In the genomic region with DNA sequence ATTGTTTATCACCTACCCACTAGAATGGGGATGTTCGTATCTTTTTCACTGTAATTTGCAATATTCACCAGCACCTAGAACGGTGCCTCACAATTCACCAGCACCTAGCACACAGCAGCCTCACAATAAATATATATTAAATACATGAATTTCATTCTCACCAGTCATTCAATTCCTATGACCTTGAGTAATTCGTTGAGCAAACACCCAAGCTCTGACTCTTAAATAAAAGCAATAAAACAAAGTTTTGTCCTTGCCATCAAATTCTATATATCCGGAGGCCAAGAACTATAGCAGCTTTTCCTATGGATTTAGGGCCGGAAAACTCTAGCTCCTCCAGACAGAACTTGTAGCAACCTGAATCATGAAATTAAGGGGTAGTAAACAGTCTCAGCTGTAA, we compare ENCODE assay signal across 8 cellular contexts. TPM values are rescaled to one million over a fixed set of nuclear protein-coding genes. Genes with fewer than 3 reads are reported as not detected.
DNase-seq lines count a peak whose midpoint lies in the region; ATAC-seq, FAIRE-seq and TF ChIP-seq lines count a peak whose summit lies in the region.

No MANE protein-coding gene starts in this region.

- no peak overlapping the region for H3K23ac ChIP-seq in trophoblast cell (ENCODE audit: low read length)

- no peaks in the 10 kb centered on the region for H3K27me3 ChIP-seq in esophagus squamous epithelium
- no peaks in the 10 kb centered on the region for H3K27me3 ChIP-seq in trophoblast cell (ENCODE audit: insufficient read depth, low read length)

- H3K4me2 ChIP-seq in trophoblast cell (ENCODE audit: low read length): peak overlapping the region; percentile 67

- H2AFZ ChIP-seq in trophoblast cell (ENCODE audit: insufficient read depth, low read length, poor library complexity): no peak overlapping the region

- peaks cover 6% of the 10 kb centered on the region for H3K79me2 ChIP-seq in trophoblast cell (ENCODE audit: control insufficient read depth, insufficient read depth, low read length, poor library complexity)

- DNase-seq in EH (ENCODE audit: low read depth) (peak; percentile 45), RKO (ENCODE audit: low spot score) (peak; percentile 72), esophagus squamous epithelium (lab: John Stamatoyannopoulos, UW) (no peak), trophoblast cell (peak in 1 of 2 donors; percentile 5), NCI-H1092 (lab: John Stamatoyannopoulos, UW) (no peak), glomerular visceral epithelial cell (ENCODE audit: extremely low spot score) (no peak), D721Med (ENCODE audit: insufficient read length, low spot score) (no peak)

- no peak overlapping the region for H3K9ac ChIP-seq in trophoblast cell (ENCODE audit: low read length)

- intact Hi-C loops in esophagus squamous epithelium (cut with DNase I): no loop called here

- H3K4ac ChIP-seq in trophoblast cell (ENCODE audit: low read depth, low read length): peak overlapping the region; percentile 80

- H4K8ac ChIP-seq in trophoblast cell (ENCODE audit: low read depth, low read length): no peak overlapping the region

- no peak overlapping the region for H2AK5ac ChIP-seq in trophoblast cell (ENCODE audit: low read length)

- H4K91ac ChIP-seq in trophoblast cell (ENCODE audit: low read depth, low read length): no peak overlapping the region

- peaks cover 6% of the 10 kb centered on the region for H3K79me1 ChIP-seq in trophoblast cell (ENCODE audit: low read length)

- H3K14ac ChIP-seq in trophoblast cell (ENCODE audit: low read length): no peak overlapping the region

- H2BK120ac ChIP-seq in trophoblast cell (ENCODE audit: insufficient read depth, low read length, poor library complexity): no peak overlapping the region

- WGBS in esophagus squamous epithelium, 2 donors: 33 to 35% methylated on average over 5 of the region's 5 CpGs
- WGBS in trophoblast cell (ENCODE audit: extremely low coverage, insufficient coverage, insufficient read length): no CpG with 5 or more reads among the region's 5 CpGs

- no peak for FAIRE-seq in D721Med (lab: Jason Lieb, UNC)

- no peak for TF ChIP-seq CTCF in esophagus squamous epithelium (IDR thresholded peaks at IDR 0.05)
- no peak for TF ChIP-seq CTCF in D721Med (IDR thresholded peaks at IDR 0.05; ENCODE audit: insufficient read depth, missing control alignments)

- H3K27ac ChIP-seq in esophagus squamous epithelium (peak overlapping the region in 2 of 4 donors; percentile 97 to 98), trophoblast cell (ENCODE audit: low read depth, low read length) (no peak overlapping the region)

- H3K4me1 ChIP-seq in esophagus squamous epithelium (peaks cover 13 to 45% (median 21%) of the 10 kb centered on the region in 3 donors), trophoblast cell (ENCODE audit: control insufficient read depth in 1 of 2, insufficient read depth in 2 of 2, low read length in 2 of 2) (peaks cover 0 to 2% of the 10 kb centered on the region in 2 experiments)

- no peak overlapping the region for H4K12ac ChIP-seq in trophoblast cell (ENCODE audit: low read depth, low read length)

- H3K18ac ChIP-seq in trophoblast cell (ENCODE audit: low read length): no peak overlapping the region

- TF ChIP-seq POLR2A in esophagus squamous epithelium (IDR thresholded peaks at IDR 0.05): no peak

- H2BK12ac ChIP-seq in trophoblast cell (ENCODE audit: low read length): no peak overlapping the region

- no peak for ATAC-seq in HG03159 (IDR thresholded peaks at IDR 0.05; ENCODE audit: unreplicated experiment)

- no peak overlapping the region for H2BK5ac ChIP-seq in trophoblast cell (ENCODE audit: low read depth, low read length, poor library complexity)

- H3K9me3 ChIP-seq in esophagus squamous epithelium (no peaks in the 10 kb centered on the region), trophoblast cell (ENCODE audit: insufficient read depth, low read depth, low read length) (no peaks in the 10 kb centered on the region)

- H3K4me3 ChIP-seq in esophagus squamous epithelium: peak overlapping the region; percentile 89 to 99 (median 97)
- no peak overlapping the region for H3K4me3 ChIP-seq in trophoblast cell (ENCODE audit: low read depth, low read length)

- H3K36me3 ChIP-seq in esophagus squamous epithelium: peaks cover 0 to 11% (median 0%) of the 10 kb centered on the region in 3 donors
- H3K36me3 ChIP-seq in trophoblast cell (ENCODE audit: control insufficient read depth in 1 of 2, insufficient read depth in 2 of 2, low read length in 2 of 2): peaks cover 10 to 12% of the 10 kb centered on the region in 2 experiments

RNA-seq across cellular contexts. Expression of gene VTI1B, which starts 1.0 kb away (rescaled TPM):
- 10 to 100 TPM; 41.3 to 57.7 (median 52.3) TPM for total RNA-seq in esophagus squamous epithelium
- 67.8 and 70.6 TPM in 2 replicates for polyA plus RNA-seq in trophoblast cell (2013)

RNA-seq across cellular contexts. Expression of gene RDH11, which starts 22.1 kb away (rescaled TPM):
- total RNA-seq in esophagus squamous epithelium: 10 to 100 TPM; 35.6 to 74.6 (median 48.0) TPM
- 113 and 115 TPM in 2 replicates for polyA plus RNA-seq in trophoblast cell (2013)

RNA-seq across cellular contexts. Expression of gene RDH12, which starts 28.2 kb away (rescaled TPM):
- 10 to 100 TPM in 3 of 4 donors, 1 to 10 TPM in 1; 4.0 to 35.3 (median 29.4) TPM for total RNA-seq in esophagus squamous epithelium
- 0.01 TPM in 1 of 2 replicates, not detected in the other for polyA plus RNA-seq in trophoblast cell (2013)

RNA-seq across cellular contexts. Expression of gene ARG2, which starts 53.7 kb away (rescaled TPM):
- total RNA-seq in esophagus squamous epithelium: 10 to 100 TPM in 3 of 4 donors, 1 to 10 TPM in 1; 7.1 to 50.6 (median 17.7) TPM
- 23.7 and 24.7 TPM in 2 replicates for polyA plus RNA-seq in trophoblast cell (2013)

Comparison
In these comparisons a context has a peak if more than half of its experiments do, and no peak if none do; other contexts are left out.
1. DNase-seq: peak in EH (single experiment) and RKO (single experiment); none in esophagus squamous epithelium (single experiment), NCI-H1092 (single experiment), glomerular visceral epithelial cell (single experiment) and D721Med (single experiment).